Comparison of ENCODE assay signal across 8 cellular contexts in genomic region chr19:32676186-32676894, GRCh38. TPM values are rescaled to one million over a fixed set of nuclear protein-coding genes. Genes with fewer than 3 reads are reported as not detected.
DNase-seq lines count a peak whose midpoint lies in the region; ATAC-seq and TF ChIP-seq lines count a peak whose summit lies in the region.

No MANE protein-coding gene starts in this region.

- BruUV-seq in Calu3 (replicated peaks; lab: Mats Ljungman, UMichigan): no TSS peak

- H3K9me3 Mint-ChIP-seq in Calu3 (ENCODE audit: low read depth, unreplicated experiment) (no peaks in the 10 kb centered on the region), immature natural killer cell (no peaks in the 10 kb centered on the region)
- H3K9me3 Mint-ChIP-seq in stimulated activated naive CD8-positive, alpha-beta T cell treated with anti-CD3 and anti-CD28 coated beads, Interleukin-15, Interleukin-2, amounts not matched to agents 100 ng/mL and 50 ng/mL, for 24 hours: no peaks in the 10 kb centered on the region

- peak overlapping the region; percentile 85 for H3K4me3 Mint-ChIP-seq in Calu3 (ENCODE audit: low read depth, unreplicated experiment)
- peak overlapping the region; percentile 91 to 94 (median 92) for H3K4me3 Mint-ChIP-seq in immature natural killer cell
- H3K4me3 Mint-ChIP-seq in stimulated activated naive CD8-positive, alpha-beta T cell treated with anti-CD3 and anti-CD28 coated beads, Interleukin-15, Interleukin-2, amounts not matched to agents 100 ng/mL and 50 ng/mL, for 24 hours: peak overlapping the region; percentile 78

- intact Hi-C loops in Calu3 (cut with micrococcal nuclease; ENCODE audit: unreplicated experiment): no loop called here

- ATAC-seq in GM19395 (IDR thresholded peaks at IDR 0.05; ENCODE audit: unreplicated experiment): no peak

- CTCF ChIA-PET in Calu3 (lab: Charles Lee): interaction anchor here (0.6 to 2.0 kb wide), 2 partner anchors 15 to 24 kb away, joined by 6 read pairs; partner anchors contain the start of gene NUDT19

- H3K27me3 ChIP-seq in MG63 (peaks cover 5% of the 10 kb centered on the region; the same call in 1 of the 2 replicates), adipocyte (replicated peaks; ENCODE audit: control insufficient read depth, insufficient read depth, low read length) (peaks cover 3% of the 10 kb centered on the region)

- no peak overlapping the region for H3K9ac ChIP-seq in adipocyte (ENCODE audit: low read length)

- H3K4me3 ChIP-seq in MG63: peak overlapping the region; percentile 90
- peak overlapping the region; percentile 91 for H3K4me3 ChIP-seq in adipocyte (ENCODE audit: low read length)

- H3K36me3 ChIP-seq in MG63: peaks cover 5% of the 10 kb centered on the region
- H3K36me3 ChIP-seq in adipocyte (ENCODE audit: control insufficient read depth, insufficient read depth, low read length, severe bottlenecking): no peaks in the 10 kb centered on the region

- no peak for TF ChIP-seq CTCF in Calu3 (IDR thresholded peaks at IDR 0.05; ENCODE audit: unreplicated experiment)

- peaks cover 10% of the 10 kb centered on the region for H3K4me1 ChIP-seq in adipocyte (ENCODE audit: control insufficient read depth, insufficient read depth, low read length)

- peaks cover 19% of the 10 kb centered on the region for H3K4me1 Mint-ChIP-seq in Calu3 (ENCODE audit: low read depth, unreplicated experiment)
- H3K4me1 Mint-ChIP-seq in immature natural killer cell: peaks cover 35 to 39% of the 10 kb centered on the region in 2 donors
- H3K4me1 Mint-ChIP-seq in stimulated activated naive CD8-positive, alpha-beta T cell treated with anti-CD3 and anti-CD28 coated beads, Interleukin-15, Interleukin-2, amounts not matched to agents 100 ng/mL and 50 ng/mL, for 24 hours (ENCODE audit: low read depth): peaks cover 33% of the 10 kb centered on the region

- H3K27me3 Mint-ChIP-seq in Calu3 (ENCODE audit: unreplicated experiment): peaks cover 25% of the 10 kb centered on the region
- H3K27me3 Mint-ChIP-seq in immature natural killer cell (ENCODE audit: low read depth in 3 of 3): peaks cover 14 to 16% (median 14%) of the 10 kb centered on the region in 3 donors
- H3K27me3 Mint-ChIP-seq in stimulated activated naive CD8-positive, alpha-beta T cell treated with anti-CD3 and anti-CD28 coated beads, Interleukin-15, Interleukin-2, amounts not matched to agents 100 ng/mL and 50 ng/mL, for 24 hours: peaks cover 18% of the 10 kb centered on the region

- peaks cover 27% of the 10 kb centered on the region for H3K36me3 Mint-ChIP-seq in Calu3 (ENCODE audit: insufficient read depth, unreplicated experiment)
- no peaks in the 10 kb centered on the region for H3K36me3 Mint-ChIP-seq in immature natural killer cell
- H3K36me3 Mint-ChIP-seq in stimulated activated naive CD8-positive, alpha-beta T cell treated with anti-CD3 and anti-CD28 coated beads, Interleukin-15, Interleukin-2, amounts not matched to agents 100 ng/mL and 50 ng/mL, for 24 hours (ENCODE audit: low read depth): no peaks in the 10 kb centered on the region

- H3K9me3 ChIP-seq in MG63: no peaks in the 10 kb centered on the region
- H3K9me3 ChIP-seq in adipocyte (ENCODE audit: control insufficient read depth, low read length): no peaks in the 10 kb centered on the region

- H3K27ac Mint-ChIP-seq in Calu3 (ENCODE audit: unreplicated experiment) (no peak overlapping the region), immature natural killer cell (no peak overlapping the region)
- no peak overlapping the region for H3K27ac Mint-ChIP-seq in stimulated activated naive CD8-positive, alpha-beta T cell treated with anti-CD3 and anti-CD28 coated beads, Interleukin-15, Interleukin-2, amounts not matched to agents 100 ng/mL and 50 ng/mL, for 24 hours

- peak; percentile 47 for DNase-seq in Calu3
- no peak for DNase-seq in MG63
- no peak for DNase-seq in adipocyte (ENCODE audit: low read depth)
- DNase-seq in immature natural killer cell: peak in 1 of 3 donors; percentile 59
- no peak for DNase-seq in NCI-H187 treated with DMSO at 0.1 percent for 48 hours (lab: John Stamatoyannopoulos, UW)
- DNase-seq in middle frontal gyrus (ENCODE audit: extremely low spot score, low spot score): no peak

RNA-seq across cellular contexts. Expression of gene RGS9BP, which starts 0.7 kb away (rescaled TPM):
- total RNA-seq in Calu3 (2022): 0.28 and 0.71 TPM in 2 replicates
- total RNA-seq in MG63 (2014; rRNA removed; shearing (Covaris generic); ENCODE audit: low replicate concordance): 0.37 and 1.2 TPM in 2 replicates
- under 1 TPM in 2 of 3 donors, not detected in 1; 0.12 to 0.30 TPM for polyA plus RNA-seq in immature natural killer cell

RNA-seq across cellular contexts. Expression of gene ANKRD27, which starts 1.4 kb away (rescaled TPM):
- 40.8 and 41.2 TPM in 2 replicates for total RNA-seq in Calu3 (2022)
- total RNA-seq in MG63 (2014; rRNA removed; shearing (Covaris generic); ENCODE audit: low replicate concordance): 45.4 and 48.5 TPM in 2 replicates
- 10 to 100 TPM; 10.2 to 22.3 (median 13.2) TPM for polyA plus RNA-seq in immature natural killer cell

RNA-seq across cellular contexts. Expression of gene NUDT19, which starts 15.3 kb away (rescaled TPM):
- 20.3 and 21.1 TPM in 2 replicates for total RNA-seq in Calu3 (2022)
- total RNA-seq in MG63 (2014; rRNA removed; shearing (Covaris generic); ENCODE audit: low replicate concordance): 18.0 and 22.4 TPM in 2 replicates
- polyA plus RNA-seq in immature natural killer cell: 1 to 10 TPM; 3.3 to 3.6 (median 3.4) TPM

RNA-seq across cellular contexts. Expression of gene TDRD12, which starts 43.2 kb away (rescaled TPM):
- total RNA-seq in Calu3 (2022): 0.17 and 0.33 TPM in 2 replicates
- total RNA-seq in MG63 (2014; rRNA removed; shearing (Covaris generic); ENCODE audit: low replicate concordance): 0.15 TPM in 1 of 2 replicates, not detected in the other
- under 1 TPM in 2 of 3 donors, not detected in 1; 0.36 to 0.39 TPM for polyA plus RNA-seq in immature natural killer cell
